Comparison of ENCODE assay signal across 1 cellular context in the genomic region with DNA sequence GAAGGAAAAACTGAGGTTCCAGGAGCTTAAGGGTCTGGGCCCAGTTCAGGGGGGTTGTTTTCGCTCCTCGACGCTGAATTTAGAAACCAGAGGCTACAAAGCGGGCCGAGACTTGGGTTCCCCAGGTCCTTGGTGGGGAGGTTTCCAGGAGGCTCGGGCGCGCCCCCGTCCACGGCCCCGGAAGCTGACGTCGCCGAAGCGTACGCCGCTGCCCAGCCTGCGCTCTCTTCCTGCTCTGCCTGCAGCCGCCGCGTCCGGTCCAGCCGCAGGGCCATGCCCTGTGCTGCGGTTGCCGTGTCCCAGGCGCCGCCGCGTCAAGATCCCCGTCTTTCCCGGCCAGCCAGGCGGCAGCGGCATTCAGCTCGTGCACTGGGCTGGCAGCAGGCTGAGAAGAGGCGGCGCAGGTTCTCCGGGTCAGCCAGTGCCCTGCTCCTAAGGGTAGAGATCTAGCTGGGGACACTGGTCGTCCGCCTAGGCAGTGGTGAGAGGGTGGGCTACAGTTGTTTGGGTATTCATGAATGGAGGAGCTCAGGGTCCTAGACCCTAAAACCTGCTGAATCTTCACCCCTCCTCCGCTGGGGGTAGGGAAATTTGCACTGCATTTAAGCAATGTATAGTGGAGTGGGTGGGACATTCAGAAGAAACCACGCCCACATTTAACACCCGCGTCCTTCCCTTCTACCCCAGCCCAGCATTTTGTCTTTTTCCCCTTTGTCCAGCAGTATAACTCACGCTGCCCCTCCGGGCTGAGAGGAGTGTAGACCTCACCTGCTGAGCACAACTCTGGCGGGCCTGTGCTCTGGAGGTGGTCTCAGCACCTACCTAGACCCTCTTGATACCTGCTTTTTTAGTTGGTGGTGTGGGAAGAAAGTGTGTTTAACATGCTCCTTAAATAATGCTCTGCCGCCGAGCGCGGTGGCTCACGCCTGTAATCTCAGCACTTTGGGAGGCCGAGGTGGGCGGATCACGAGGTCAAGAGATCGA.
TF ChIP-seq lines count a peak whose summit lies in the region.

No MANE protein-coding gene starts in this region.

TF ChIP-seq in HepG2, 621 proteins besides CTCF, POLR2A, EP300 and RAD21 (continued from another document and continues in another):
- TF ChIP-seq, protein P1, sequence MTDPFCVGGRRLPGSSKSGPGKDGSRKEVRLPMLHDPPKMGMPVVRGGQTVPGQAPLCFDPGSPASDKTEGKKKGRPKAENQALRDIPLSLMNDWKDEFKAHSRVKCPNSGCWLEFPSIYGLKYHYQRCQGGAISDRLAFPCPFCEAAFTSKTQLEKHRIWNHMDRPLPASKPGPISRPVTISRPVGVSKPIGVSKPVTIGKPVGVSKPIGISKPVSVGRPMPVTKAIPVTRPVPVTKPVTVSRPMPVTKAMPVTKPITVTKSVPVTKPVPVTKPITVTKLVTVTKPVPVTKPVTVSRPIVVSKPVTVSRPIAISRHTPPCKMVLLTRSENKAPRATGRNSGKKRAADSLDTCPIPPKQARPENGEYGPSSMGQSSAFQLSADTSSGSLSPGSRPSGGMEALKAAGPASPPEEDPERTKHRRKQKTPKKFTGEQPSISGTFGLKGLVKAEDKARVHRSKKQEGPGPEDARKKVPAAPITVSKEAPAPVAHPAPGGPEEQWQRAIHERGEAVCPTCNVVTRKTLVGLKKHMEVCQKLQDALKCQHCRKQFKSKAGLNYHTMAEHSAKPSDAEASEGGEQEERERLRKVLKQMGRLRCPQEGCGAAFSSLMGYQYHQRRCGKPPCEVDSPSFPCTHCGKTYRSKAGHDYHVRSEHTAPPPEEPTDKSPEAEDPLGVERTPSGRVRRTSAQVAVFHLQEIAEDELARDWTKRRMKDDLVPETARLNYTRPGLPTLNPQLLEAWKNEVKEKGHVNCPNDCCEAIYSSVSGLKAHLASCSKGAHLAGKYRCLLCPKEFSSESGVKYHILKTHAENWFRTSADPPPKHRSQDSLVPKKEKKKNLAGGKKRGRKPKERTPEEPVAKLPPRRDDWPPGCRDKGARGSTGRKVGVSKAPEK (CRISPR knock-in tag; IDR thresholded peaks at IDR 0.05; ENCODE audit: borderline replicate concordance): 0 out of 2 replicates have a peak, but pooled peaks have one; percentile 83
- TF ChIP-seq, protein P2, sequence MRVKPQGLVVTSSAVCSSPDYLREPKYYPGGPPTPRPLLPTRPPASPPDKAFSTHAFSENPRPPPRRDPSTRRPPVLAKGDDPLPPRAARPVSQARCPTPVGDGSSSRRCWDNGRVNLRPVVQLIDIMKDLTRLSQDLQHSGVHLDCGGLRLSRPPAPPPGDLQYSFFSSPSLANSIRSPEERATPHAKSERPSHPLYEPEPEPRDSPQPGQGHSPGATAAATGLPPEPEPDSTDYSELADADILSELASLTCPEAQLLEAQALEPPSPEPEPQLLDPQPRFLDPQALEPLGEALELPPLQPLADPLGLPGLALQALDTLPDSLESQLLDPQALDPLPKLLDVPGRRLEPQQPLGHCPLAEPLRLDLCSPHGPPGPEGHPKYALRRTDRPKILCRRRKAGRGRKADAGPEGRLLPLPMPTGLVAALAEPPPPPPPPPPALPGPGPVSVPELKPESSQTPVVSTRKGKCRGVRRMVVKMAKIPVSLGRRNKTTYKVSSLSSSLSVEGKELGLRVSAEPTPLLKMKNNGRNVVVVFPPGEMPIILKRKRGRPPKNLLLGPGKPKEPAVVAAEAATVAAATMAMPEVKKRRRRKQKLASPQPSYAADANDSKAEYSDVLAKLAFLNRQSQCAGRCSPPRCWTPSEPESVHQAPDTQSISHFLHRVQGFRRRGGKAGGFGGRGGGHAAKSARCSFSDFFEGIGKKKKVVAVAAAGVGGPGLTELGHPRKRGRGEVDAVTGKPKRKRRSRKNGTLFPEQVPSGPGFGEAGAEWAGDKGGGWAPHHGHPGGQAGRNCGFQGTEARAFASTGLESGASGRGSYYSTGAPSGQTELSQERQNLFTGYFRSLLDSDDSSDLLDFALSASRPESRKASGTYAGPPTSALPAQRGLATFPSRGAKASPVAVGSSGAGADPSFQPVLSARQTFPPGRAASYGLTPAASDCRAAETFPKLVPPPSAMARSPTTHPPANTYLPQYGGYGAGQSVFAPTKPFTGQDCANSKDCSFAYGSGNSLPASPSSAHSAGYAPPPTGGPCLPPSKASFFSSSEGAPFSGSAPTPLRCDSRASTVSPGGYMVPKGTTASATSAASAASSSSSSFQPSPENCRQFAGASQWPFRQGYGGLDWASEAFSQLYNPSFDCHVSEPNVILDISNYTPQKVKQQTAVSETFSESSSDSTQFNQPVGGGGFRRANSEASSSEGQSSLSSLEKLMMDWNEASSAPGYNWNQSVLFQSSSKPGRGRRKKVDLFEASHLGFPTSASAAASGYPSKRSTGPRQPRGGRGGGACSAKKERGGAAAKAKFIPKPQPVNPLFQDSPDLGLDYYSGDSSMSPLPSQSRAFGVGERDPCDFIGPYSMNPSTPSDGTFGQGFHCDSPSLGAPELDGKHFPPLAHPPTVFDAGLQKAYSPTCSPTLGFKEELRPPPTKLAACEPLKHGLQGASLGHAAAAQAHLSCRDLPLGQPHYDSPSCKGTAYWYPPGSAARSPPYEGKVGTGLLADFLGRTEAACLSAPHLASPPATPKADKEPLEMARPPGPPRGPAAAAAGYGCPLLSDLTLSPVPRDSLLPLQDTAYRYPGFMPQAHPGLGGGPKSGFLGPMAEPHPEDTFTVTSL (CRISPR knock-in tag; IDR thresholded peaks at IDR 0.05; ENCODE audit: borderline replicate concordance): no peak
- TF ChIP-seq, protein P3, sequence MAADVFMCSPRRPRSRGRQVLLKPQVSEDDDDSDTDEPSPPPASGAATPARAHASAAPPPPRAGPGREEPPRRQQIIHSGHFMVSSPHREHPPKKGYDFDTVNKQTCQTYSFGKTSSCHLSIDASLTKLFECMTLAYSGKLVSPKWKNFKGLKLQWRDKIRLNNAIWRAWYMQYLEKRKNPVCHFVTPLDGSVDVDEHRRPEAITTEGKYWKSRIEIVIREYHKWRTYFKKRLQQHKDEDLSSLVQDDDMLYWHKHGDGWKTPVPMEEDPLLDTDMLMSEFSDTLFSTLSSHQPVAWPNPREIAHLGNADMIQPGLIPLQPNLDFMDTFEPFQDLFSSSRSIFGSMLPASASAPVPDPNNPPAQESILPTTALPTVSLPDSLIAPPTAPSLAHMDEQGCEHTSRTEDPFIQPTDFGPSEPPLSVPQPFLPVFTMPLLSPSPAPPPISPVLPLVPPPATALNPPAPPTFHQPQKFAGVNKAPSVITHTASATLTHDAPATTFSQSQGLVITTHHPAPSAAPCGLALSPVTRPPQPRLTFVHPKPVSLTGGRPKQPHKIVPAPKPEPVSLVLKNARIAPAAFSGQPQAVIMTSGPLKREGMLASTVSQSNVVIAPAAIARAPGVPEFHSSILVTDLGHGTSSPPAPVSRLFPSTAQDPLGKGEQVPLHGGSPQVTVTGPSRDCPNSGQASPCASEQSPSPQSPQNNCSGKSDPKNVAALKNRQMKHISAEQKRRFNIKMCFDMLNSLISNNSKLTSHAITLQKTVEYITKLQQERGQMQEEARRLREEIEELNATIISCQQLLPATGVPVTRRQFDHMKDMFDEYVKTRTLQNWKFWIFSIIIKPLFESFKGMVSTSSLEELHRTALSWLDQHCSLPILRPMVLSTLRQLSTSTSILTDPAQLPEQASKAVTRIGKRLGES (CRISPR knock-in tag; IDR thresholded peaks at IDR 0.05; ENCODE audit: borderline replicate concordance): peak; percentile 14; the same call in 1 of the 2 replicates
- TF ChIP-seq FOXP1 (IDR thresholded peaks at IDR 0.05): no peak
- peak; percentile 31; the same call in 1 of the 2 replicates for TF ChIP-seq FOXP1 (CRISPR knock-in tag; IDR thresholded peaks at IDR 0.05)
- TF ChIP-seq, protein P4, sequence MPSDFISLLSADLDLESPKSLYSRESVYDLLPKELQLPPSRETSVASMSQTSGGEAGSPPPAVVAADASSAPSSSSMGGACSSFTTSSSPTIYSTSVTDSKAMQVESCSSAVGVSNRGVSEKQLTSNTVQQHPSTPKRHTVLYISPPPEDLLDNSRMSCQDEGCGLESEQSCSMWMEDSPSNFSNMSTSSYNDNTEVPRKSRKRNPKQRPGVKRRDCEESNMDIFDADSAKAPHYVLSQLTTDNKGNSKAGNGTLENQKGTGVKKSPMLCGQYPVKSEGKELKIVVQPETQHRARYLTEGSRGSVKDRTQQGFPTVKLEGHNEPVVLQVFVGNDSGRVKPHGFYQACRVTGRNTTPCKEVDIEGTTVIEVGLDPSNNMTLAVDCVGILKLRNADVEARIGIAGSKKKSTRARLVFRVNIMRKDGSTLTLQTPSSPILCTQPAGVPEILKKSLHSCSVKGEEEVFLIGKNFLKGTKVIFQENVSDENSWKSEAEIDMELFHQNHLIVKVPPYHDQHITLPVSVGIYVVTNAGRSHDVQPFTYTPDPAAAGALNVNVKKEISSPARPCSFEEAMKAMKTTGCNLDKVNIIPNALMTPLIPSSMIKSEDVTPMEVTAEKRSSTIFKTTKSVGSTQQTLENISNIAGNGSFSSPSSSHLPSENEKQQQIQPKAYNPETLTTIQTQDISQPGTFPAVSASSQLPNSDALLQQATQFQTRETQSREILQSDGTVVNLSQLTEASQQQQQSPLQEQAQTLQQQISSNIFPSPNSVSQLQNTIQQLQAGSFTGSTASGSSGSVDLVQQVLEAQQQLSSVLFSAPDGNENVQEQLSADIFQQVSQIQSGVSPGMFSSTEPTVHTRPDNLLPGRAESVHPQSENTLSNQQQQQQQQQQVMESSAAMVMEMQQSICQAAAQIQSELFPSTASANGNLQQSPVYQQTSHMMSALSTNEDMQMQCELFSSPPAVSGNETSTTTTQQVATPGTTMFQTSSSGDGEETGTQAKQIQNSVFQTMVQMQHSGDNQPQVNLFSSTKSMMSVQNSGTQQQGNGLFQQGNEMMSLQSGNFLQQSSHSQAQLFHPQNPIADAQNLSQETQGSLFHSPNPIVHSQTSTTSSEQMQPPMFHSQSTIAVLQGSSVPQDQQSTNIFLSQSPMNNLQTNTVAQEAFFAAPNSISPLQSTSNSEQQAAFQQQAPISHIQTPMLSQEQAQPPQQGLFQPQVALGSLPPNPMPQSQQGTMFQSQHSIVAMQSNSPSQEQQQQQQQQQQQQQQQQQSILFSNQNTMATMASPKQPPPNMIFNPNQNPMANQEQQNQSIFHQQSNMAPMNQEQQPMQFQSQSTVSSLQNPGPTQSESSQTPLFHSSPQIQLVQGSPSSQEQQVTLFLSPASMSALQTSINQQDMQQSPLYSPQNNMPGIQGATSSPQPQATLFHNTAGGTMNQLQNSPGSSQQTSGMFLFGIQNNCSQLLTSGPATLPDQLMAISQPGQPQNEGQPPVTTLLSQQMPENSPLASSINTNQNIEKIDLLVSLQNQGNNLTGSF (CRISPR knock-in tag; IDR thresholded peaks at IDR 0.05): peak; percentile 74; the same call in 1 of the 2 replicates
- TF ChIP-seq ZFX (CRISPR knock-in tag; IDR thresholded peaks at IDR 0.05; ENCODE audit: low read depth): peak; percentile 75; the same call in 1 of the 2 replicates
- TF ChIP-seq, protein P5, sequence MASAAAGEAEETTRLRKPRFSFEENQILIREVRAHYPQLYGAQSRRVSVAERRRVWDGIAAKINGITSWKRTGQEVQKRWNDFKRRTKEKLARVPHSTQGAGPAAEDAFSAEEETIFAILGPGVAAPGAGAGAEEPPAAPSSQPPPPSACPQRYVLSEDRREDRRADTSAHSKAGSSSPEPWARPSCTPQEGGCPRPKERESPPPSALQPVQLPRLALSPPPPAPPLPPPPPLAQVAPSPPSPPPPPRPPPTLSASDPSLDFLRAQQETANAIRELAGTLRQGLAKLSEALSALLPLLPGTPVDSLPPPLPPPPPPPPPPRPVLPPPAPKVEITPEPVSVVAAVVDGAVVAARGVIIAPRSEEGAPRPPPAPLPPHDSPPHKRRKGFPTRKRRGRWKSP (CRISPR knock-in tag; IDR thresholded peaks at IDR 0.05): peak; percentile 84
- TF ChIP-seq, protein P6, sequence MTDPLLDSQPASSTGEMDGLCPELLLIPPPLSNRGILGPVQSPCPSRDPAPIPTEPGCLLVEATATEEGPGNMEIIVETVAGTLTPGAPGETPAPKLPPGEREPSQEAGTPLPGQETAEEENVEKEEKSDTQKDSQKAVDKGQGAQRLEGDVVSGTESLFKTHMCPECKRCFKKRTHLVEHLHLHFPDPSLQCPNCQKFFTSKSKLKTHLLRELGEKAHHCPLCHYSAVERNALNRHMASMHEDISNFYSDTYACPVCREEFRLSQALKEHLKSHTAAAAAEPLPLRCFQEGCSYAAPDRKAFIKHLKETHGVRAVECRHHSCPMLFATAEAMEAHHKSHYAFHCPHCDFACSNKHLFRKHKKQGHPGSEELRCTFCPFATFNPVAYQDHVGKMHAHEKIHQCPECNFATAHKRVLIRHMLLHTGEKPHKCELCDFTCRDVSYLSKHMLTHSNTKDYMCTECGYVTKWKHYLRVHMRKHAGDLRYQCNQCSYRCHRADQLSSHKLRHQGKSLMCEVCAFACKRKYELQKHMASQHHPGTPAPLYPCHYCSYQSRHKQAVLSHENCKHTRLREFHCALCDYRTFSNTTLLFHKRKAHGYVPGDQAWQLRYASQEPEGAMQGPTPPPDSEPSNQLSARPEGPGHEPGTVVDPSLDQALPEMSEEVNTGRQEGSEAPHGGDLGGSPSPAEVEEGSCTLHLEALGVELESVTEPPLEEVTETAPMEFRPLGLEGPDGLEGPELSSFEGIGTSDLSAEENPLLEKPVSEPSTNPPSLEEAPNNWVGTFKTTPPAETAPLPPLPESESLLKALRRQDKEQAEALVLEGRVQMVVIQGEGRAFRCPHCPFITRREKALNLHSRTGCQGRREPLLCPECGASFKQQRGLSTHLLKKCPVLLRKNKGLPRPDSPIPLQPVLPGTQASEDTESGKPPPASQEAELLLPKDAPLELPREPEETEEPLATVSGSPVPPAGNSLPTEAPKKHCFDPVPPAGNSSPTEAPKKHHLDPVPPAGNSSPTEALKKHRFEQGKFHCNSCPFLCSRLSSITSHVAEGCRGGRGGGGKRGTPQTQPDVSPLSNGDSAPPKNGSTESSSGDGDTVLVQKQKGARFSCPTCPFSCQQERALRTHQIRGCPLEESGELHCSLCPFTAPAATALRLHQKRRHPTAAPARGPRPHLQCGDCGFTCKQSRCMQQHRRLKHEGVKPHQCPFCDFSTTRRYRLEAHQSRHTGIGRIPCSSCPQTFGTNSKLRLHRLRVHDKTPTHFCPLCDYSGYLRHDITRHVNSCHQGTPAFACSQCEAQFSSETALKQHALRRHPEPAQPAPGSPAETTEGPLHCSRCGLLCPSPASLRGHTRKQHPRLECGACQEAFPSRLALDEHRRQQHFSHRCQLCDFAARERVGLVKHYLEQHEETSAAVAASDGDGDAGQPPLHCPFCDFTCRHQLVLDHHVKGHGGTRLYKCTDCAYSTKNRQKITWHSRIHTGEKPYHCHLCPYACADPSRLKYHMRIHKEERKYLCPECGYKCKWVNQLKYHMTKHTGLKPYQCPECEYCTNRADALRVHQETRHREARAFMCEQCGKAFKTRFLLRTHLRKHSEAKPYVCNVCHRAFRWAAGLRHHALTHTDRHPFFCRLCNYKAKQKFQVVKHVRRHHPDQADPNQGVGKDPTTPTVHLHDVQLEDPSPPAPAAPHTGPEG (CRISPR knock-in tag; IDR thresholded peaks at IDR 0.05): peak; percentile 87; the same call in 1 of the 2 replicates
- TF ChIP-seq HNRNPH1 (optimal IDR thresholded peaks at IDR 0.05; ENCODE audit: low read depth, low read length): no peak
